Comparison of ENCODE assay signal across 8 cellular contexts in the genomic region with DNA sequence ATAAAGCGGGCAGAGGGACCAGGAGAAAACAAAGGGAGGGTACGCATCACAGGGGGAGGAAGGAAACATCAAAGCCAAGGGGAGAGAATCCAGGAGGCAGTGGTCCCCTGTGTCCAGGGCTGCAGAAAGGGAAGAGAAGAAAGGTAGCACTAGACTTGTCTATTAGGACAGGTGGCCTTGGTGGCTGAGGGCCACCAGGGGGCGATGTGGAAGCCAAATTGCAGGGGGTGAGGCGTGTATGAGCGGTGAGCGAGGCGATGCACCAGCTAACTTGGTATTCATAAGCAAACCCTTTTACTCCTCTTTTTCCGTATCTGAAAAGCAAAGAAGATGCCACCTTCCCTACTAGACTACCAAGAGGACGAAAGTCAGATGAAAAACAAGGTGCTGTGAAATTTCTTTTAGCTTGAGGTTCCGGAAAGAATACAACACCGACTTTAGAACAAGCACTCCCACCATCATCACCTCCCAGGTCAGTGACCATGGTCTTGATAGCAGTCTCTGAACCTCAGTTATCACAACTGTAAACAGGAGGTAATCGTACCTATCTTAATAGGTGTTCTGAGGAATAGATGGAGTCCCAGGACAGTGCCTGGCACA.
A peak's percentile ranks its signal among the peaks of the same experiment; 100 is the strongest.
DNase-seq lines count a peak whose midpoint lies in the region; ATAC-seq, FAIRE-seq and TF ChIP-seq lines count a peak whose summit lies in the region.

No MANE protein-coding gene starts in this region.

- no peaks in the 10 kb centered on the region for H3K9me3 ChIP-seq in Loucy (ENCODE audit: insufficient read depth, low read depth, low read length)
- no peaks in the 10 kb centered on the region for H3K9me3 ChIP-seq in kidney (ENCODE audit: control insufficient read depth in 1 of 2, low read length in 2 of 2)

- H3K36me3 ChIP-seq in Loucy (ENCODE audit: insufficient read depth, low read length) (no peaks in the 10 kb centered on the region), kidney (ENCODE audit: control insufficient read depth in 1 of 2, insufficient read depth in 2 of 2, low read length in 2 of 2) (no peaks in the 10 kb centered on the region)

- TF ChIP-seq CTCF in C4-2B (conservative IDR thresholded peaks at IDR 0.05) (peak; percentile 85), Loucy (conservative IDR thresholded peaks at IDR 0.05; ENCODE audit: low read length) (peak; percentile 87), kidney (IDR thresholded peaks at IDR 0.05; ENCODE audit: borderline replicate concordance, extremely low read depth, insufficient read depth) (peak; percentile 62)

- FAIRE-seq in kidney (lab: Jason Lieb, UNC) = no peak

- no peak overlapping the region for H2AFZ ChIP-seq in Loucy (ENCODE audit: low read length)

- peaks cover 5% of the 10 kb centered on the region for H3K4me1 ChIP-seq in Loucy (ENCODE audit: insufficient read depth, low read length, poor library complexity, severe bottlenecking)
- H3K4me1 ChIP-seq in kidney (ENCODE audit: control insufficient read depth in 1 of 2, insufficient read depth in 1 of 2, low read depth in 1 of 2, low read length in 2 of 2) = peaks cover 0 to 5% of the 10 kb centered on the region in 2 donors

- no peaks in the 10 kb centered on the region for H4K20me1 ChIP-seq in Loucy (ENCODE audit: insufficient read depth, low read length, poor library complexity, severe bottlenecking)

- H3K9ac ChIP-seq in Loucy (ENCODE audit: low read depth, low read length, poor library complexity, severe bottlenecking) (no peak overlapping the region), kidney (ENCODE audit: low read length in 2 of 2) (no peak overlapping the region)

- H3F3A ChIP-seq in Loucy (ENCODE audit: low read depth) = no peaks in the 10 kb centered on the region

- DNase-seq in amniotic epithelial cell (ENCODE audit: low read depth) (peak; percentile 35), kidney (no peak), NCI-H2196 treated with DMSO at 0.1 percent for 48 hours (lab: John Stamatoyannopoulos, UW; ENCODE audit: unreplicated experiment) (no peak)
- no peak for DNase-seq in stimulated activated naive CD4-positive, alpha-beta T cell treated with Interleukin-2 at 50 U/mL for 16 hours (lab: John Stamatoyannopoulos, UW)

- H3K79me2 ChIP-seq in Loucy (ENCODE audit: insufficient read depth, low read length) = no peaks in the 10 kb centered on the region

- H3K9me2 ChIP-seq in Loucy (replicated peaks; ENCODE audit: low read depth, low read length) = no peaks in the 10 kb centered on the region

- H3K4me2 ChIP-seq in Loucy (ENCODE audit: low read depth, low read length, poor library complexity, severe bottlenecking) = no peak overlapping the region

- no peaks in the 10 kb centered on the region for H3K27me3 ChIP-seq in Loucy (ENCODE audit: insufficient read depth, low read length, poor library complexity, severe bottlenecking)

- no peak overlapping the region for H3K27ac ChIP-seq in C4-2B
- H3K27ac ChIP-seq in kidney (ENCODE audit: low read depth in 2 of 2, low read length in 2 of 2) = no peak overlapping the region

- intact Hi-C loops in kidney (cut with DNase I) = no loop called here

- ATAC-seq in GM19025 (IDR thresholded peaks at IDR 0.05; ENCODE audit: low read depth, unreplicated experiment) (peak; percentile 48), HG03045 (IDR thresholded peaks at IDR 0.05; ENCODE audit: unreplicated experiment) (no peak)

- H3K4me3 ChIP-seq in Loucy (ENCODE audit: low read length, poor library complexity, severe bottlenecking) = no peak overlapping the region
- no peak overlapping the region for H3K4me3 ChIP-seq in kidney (ENCODE audit: low read length in 2 of 2)
